23 cellular contexts compared by ENCODE assay signal in the genomic region with DNA sequence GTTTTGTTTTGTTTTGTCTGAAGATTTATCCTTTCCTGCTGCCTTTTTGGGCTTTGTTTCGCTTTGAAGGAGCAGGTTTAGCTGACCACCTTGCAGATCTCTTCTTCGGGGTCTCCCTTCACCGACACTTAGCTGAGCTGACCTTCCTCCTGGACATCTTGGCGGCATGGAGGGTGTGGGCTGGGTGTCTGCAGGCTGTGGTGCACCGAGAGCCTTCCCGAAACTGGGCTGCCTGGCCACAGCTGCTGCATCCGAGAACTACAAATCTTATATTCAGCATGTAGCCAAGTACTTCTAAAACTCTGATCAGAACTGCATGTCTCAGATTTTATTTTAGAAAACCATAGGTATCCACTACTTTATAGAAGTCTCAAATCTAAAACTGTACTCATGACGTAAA.
DNase-seq lines count a peak whose midpoint lies in the region; ATAC-seq and TF ChIP-seq lines count a peak whose summit lies in the region.
"Had no signal": no experiment of that assay in that cellular context is flagged by ENCODE, and none has a peak within 500 bp of the region (broad histone marks: within the 10 kb centered on the region; RNA-seq: fewer than 3 reads in every experiment).

No MANE protein-coding gene starts in this region.

- intact Hi-C loops in HCT116 (cut with micrococcal nuclease), result no loop called here
- intact Hi-C loops in mammary epithelial cell (cut with micrococcal nuclease), result no loop called here
- intact Hi-C loops in testis (cut with DNase I; ENCODE audit: low total_unique reads), result no loop called here

- TF ChIP-seq RAD21 in HCT116 (IDR thresholded peaks at IDR 0.05; ENCODE audit: low read depth), result no peak

- H3K4me1 ChIP-seq in HCT116 (ENCODE audit: control insufficient read depth in 1 of 2, insufficient read depth in 2 of 2, low read length in 2 of 2) (peaks cover 63 to 73% of the 10 kb centered on the region in 2 experiments), mammary epithelial cell (ENCODE audit: insufficient read depth, low read length) (peaks cover 39% of the 10 kb centered on the region), testis (peaks cover 8% of the 10 kb centered on the region)

- H3K27ac Mint-ChIP-seq in mesothelial cell of epicardium (peak overlapping the region; percentile 63), immature natural killer cell (no peak overlapping the region)
- H3K27ac Mint-ChIP-seq: activated CD8-positive, alpha-beta T cell treated with anti-CD3 and anti-CD28 coated beads, Interleukin-2, amount 10 ng/mL, durations not matched to agents 7 days and 5 days; activated naive CD4-positive, alpha-beta T cell treated with anti-CD3 and anti-CD28 coated beads, Interleukin-2, amount 50 U/mL, for 24 hours had no signal

- dilution Hi-C loops in mammary epithelial cell (cut with HindIII; ENCODE audit: low sequenced_read_pairs), result no loop called here

- no peak overlapping the region for H3K9ac ChIP-seq in HCT116 (ENCODE audit: low read length)
- no peak overlapping the region for H3K9ac ChIP-seq in mammary epithelial cell (ENCODE audit: insufficient read depth, low read length)

- H3K9me3 ChIP-seq in HCT116 (ENCODE audit: control insufficient read depth in 1 of 2, insufficient read depth in 1 of 2, low read depth in 1 of 2, low read length in 2 of 2), result 0 out of 4 replicates have a peak, but pooled peaks cover under 1 to 4% of the 10 kb centered on the region in 2 experiments
- H3K9me3 ChIP-seq in mammary epithelial cell (replicated peaks; ENCODE audit: insufficient read depth, low read length), result no peaks in the 10 kb centered on the region
- no peaks in the 10 kb centered on the region for H3K9me3 ChIP-seq in testis
- H3K9me3 ChIP-seq: prostate gland had no signal

- CTCF ChIA-PET in HCT116 (lab: Charles Lee), result no interaction called here
- CTCF ChIA-PET in mammary epithelial cell (lab: Charles Lee; ENCODE audit: low non-redundant PET), result no interaction called here
- CTCF ChIA-PET in GM10248 (lab: Yijun Ruan, JAX), result no interaction called here

- peaks cover 9% of the 10 kb centered on the region for H3K36me3 Mint-ChIP-seq in mesothelial cell of epicardium
- no peaks in the 10 kb centered on the region for H3K36me3 Mint-ChIP-seq in immature natural killer cell

- H3K27ac ChIP-seq in HCT116 (ENCODE audit: low read depth, low read length) (peak overlapping the region; percentile 78), mammary epithelial cell (ENCODE audit: insufficient read depth, low read depth, low read length) (peak overlapping the region; percentile 13), testis (peak overlapping the region in 1 of 2 donors; percentile 62)
- H3K27ac ChIP-seq: brain microvascular endothelial cell, prostate gland, WERI-Rb-1 had no signal

- H3K36me3 ChIP-seq in HCT116 (ENCODE audit: control insufficient read depth in 1 of 2, insufficient read depth in 2 of 2, low read length in 2 of 2), result no peaks in the 10 kb centered on the region
- H3K36me3 ChIP-seq in mammary epithelial cell (ENCODE audit: insufficient read depth, low read length), result no peaks in the 10 kb centered on the region
- H3K36me3 ChIP-seq in testis (ENCODE audit: low read depth, missing control alignments), result no peaks in the 10 kb centered on the region
- no peaks in the 10 kb centered on the region for H3K36me3 ChIP-seq in H7 (replicated peaks; ENCODE audit: control insufficient read depth, insufficient read depth, low read length)
- H3K36me3 ChIP-seq: brain microvascular endothelial cell, prostate gland, WERI-Rb-1 had no signal

- H3K79me2 ChIP-seq in HCT116 (ENCODE audit: insufficient read depth, low read length), result peaks cover 28% of the 10 kb centered on the region
- H3K79me2 ChIP-seq in mammary epithelial cell (ENCODE audit: insufficient read depth, low read length), result peaks cover 84% of the 10 kb centered on the region

- H3K27me3 Mint-ChIP-seq in mesothelial cell of epicardium (ENCODE audit: low read depth), result no peaks in the 10 kb centered on the region
- peaks cover 2 to 3% (median 2%) of the 10 kb centered on the region in 3 donors for H3K27me3 Mint-ChIP-seq in immature natural killer cell (ENCODE audit: low read depth in 3 of 3)
- H3K27me3 Mint-ChIP-seq: activated naive CD4-positive, alpha-beta T cell treated with anti-CD3 and anti-CD28 coated beads, Interleukin-2, amount 50 U/mL, for 24 hours; naive thymus-derived CD8-positive, alpha-beta T cell had no signal

- no peaks in the 10 kb centered on the region for H4K20me1 ChIP-seq in HCT116 (ENCODE audit: insufficient read depth)
- H4K20me1 ChIP-seq in mammary epithelial cell (ENCODE audit: insufficient read depth, low read length), result no peaks in the 10 kb centered on the region

- TF ChIP-seq POLR2A in HCT116 (IDR thresholded peaks at IDR 0.05; ENCODE audit: borderline replicate concordance, extremely low read depth, insufficient read depth, insufficient read length), result no peak
- no peak for TF ChIP-seq POLR2A in testis (IDR thresholded peaks at IDR 0.05)

- H3K9me2 ChIP-seq in HCT116 (ENCODE audit: insufficient read depth), result no peaks in the 10 kb centered on the region

- H3K4me2 ChIP-seq in HCT116 (ENCODE audit: low read length), result no peak overlapping the region
- peak overlapping the region; percentile 63 for H3K4me2 ChIP-seq in mammary epithelial cell (ENCODE audit: insufficient read depth, low read depth, low read length)

- no peaks in the 10 kb centered on the region for H3K27me3 ChIP-seq in HCT116 (ENCODE audit: insufficient read depth, low read length)
- H3K27me3 ChIP-seq in mammary epithelial cell (ENCODE audit: insufficient read depth, low read length), result no peaks in the 10 kb centered on the region
- H3K27me3 ChIP-seq in testis, result no peaks in the 10 kb centered on the region
- H3K27me3 ChIP-seq in H7 (ENCODE audit: control insufficient read depth, insufficient read depth, low read length), result no peaks in the 10 kb centered on the region
- H3K27me3 ChIP-seq: brain microvascular endothelial cell had no signal

- BruUV-seq in HCT116 (replicated peaks; lab: Mats Ljungman, UMichigan) (no TSS peak), mammary epithelial cell (replicated peaks; lab: Mats Ljungman, UMichigan) (no TSS peak)

- POLR2A ChIA-PET in HCT116 (lab: Charles Lee), result no interaction called here
- POLR2A ChIA-PET in GM10248 (lab: Yijun Ruan, JAX), result no interaction called here

- DNase-seq in HCT116 (ENCODE audit: low read depth, low spot score) (no peak), mammary epithelial cell (no peak), mesothelial cell of epicardium (ENCODE audit: low spot score in 2 of 2, unreplicated experiment in 2 of 2) (no peak), testis (no peak), immature natural killer cell (no peak), SHP77 (lab: John Stamatoyannopoulos, UW) (no peak), GM10248 (ENCODE audit: extremely low spot score) (no peak), H7 (no peak)
- DNase-seq: activated CD8-positive, alpha-beta T cell treated with anti-CD3 and anti-CD28 coated beads, Interleukin-2, amount 10 ng/mL, durations not matched to agents 7 days and 5 days; activated T-cell treated with anti-CD3 and anti-CD28 coated beads, Interleukin-2, amount 50 U/mL, for 4 hours; brain microvascular endothelial cell; COR-L47; KG1; naive thymus-derived CD8-positive, alpha-beta T cell; NCI-H1092; NCI-H2107; NCI-H524 treated with DMSO at 0.1 percent for 48 hours; SHP77 treated with DMSO at 0.1 percent for 48 hours; trophoblast cell; WERI-Rb-1 had no signal

- H3K4me3 Mint-ChIP-seq in mesothelial cell of epicardium, result no peak overlapping the region
- no peak overlapping the region for H3K4me3 Mint-ChIP-seq in immature natural killer cell
- H3K4me3 Mint-ChIP-seq: activated CD8-positive, alpha-beta T cell treated with anti-CD3 and anti-CD28 coated beads, Interleukin-2, amount 10 ng/mL, durations not matched to agents 7 days and 5 days; activated naive CD4-positive, alpha-beta T cell treated with anti-CD3 and anti-CD28 coated beads, Interleukin-2, amount 50 U/mL, for 24 hours; activated T-cell treated with anti-CD3 and anti-CD28 coated beads, Interleukin-2, amount 50 U/mL, for 4 hours; naive thymus-derived CD8-positive, alpha-beta T cell had no signal

- H3K4me3 ChIP-seq in HCT116 (replicated peaks in 1 of 2; ENCODE audit: low read depth in 1 of 2, low read length in 2 of 2), result no peak overlapping the region
- H3K4me3 ChIP-seq in mammary epithelial cell (replicated peaks in 1 of 3; ENCODE audit: insufficient read depth in 1 of 3, low read depth in 2 of 3, low read length in 3 of 3), result no peak overlapping the region
- peak overlapping the region; percentile 13 to 27 for H3K4me3 ChIP-seq in testis
- H3K4me3 ChIP-seq in H7 (ENCODE audit: insufficient read depth, low read depth, low read length), result no peak overlapping the region
- H3K4me3 ChIP-seq: lung, prostate gland had no signal

- ATAC-seq in HCT116, result no peak
- ATAC-seq: activated CD8-positive, alpha-beta T cell treated with anti-CD3 and anti-CD28 coated beads, Interleukin-2, amount 10 ng/mL, durations not matched to agents 7 days and 5 days; activated T-cell treated with anti-CD3 and anti-CD28 coated beads, Interleukin-2, amount 50 U/mL, for 4 hours; naive thymus-derived CD8-positive, alpha-beta T cell had no signal

- in situ Hi-C loops in mammary epithelial cell (cut with MboI; ENCODE audit: low sequenced_read_pairs in 2 of 2), result no loop called here

- H3K9me3 Mint-ChIP-seq in mesothelial cell of epicardium (peaks cover 7% of the 10 kb centered on the region), immature natural killer cell (no peaks in the 10 kb centered on the region)

- TF ChIP-seq CTCF in HCT116 (IDR thresholded peaks at IDR 0.05 in 2 of 3, conservative IDR thresholded peaks at IDR 0.05 in 1 of 3; ENCODE audit: borderline replicate concordance in 1 of 3, insufficient read depth in 1 of 3, low read depth in 2 of 3, low read length in 2 of 3), result no peak
- TF ChIP-seq CTCF in mammary epithelial cell (conservative IDR thresholded peaks at IDR 0.05 in 1 of 2, IDR thresholded peaks at IDR 0.05 in 1 of 2; ENCODE audit: extremely low read depth in 1 of 2, insufficient read depth in 1 of 2, low read depth in 1 of 2, low read length in 2 of 2), result no peak
- TF ChIP-seq CTCF in mesothelial cell of epicardium (IDR thresholded peaks at IDR 0.05; ENCODE audit: unreplicated experiment), result no peak
- no peak for TF ChIP-seq CTCF in testis (IDR thresholded peaks at IDR 0.05)
- no peak for TF ChIP-seq CTCF in GM10248 (IDR thresholded peaks at IDR 0.05; ENCODE audit: control extremely low read depth, extremely low read depth, low read depth, missing control alignments)

- WGBS in mammary epithelial cell (ENCODE audit: low coverage, missing lambda C conversion rate), result 76% methylated on average over 6 of the region's 8 CpGs
- 46 to 59% methylated on average over 8 of the region's 8 CpGs for WGBS in testis, 2 donors

- RAD21 ChIA-PET in HCT116 (lab: Charles Lee; ENCODE audit: low non-redundant PET in 1 of 2, low total read pairs in 2 of 2, uncharacterized antibody in 2 of 2, unreplicated experiment in 2 of 2), result no interaction called here

- no peak overlapping the region for H2AFZ ChIP-seq in HCT116 (ENCODE audit: low read depth, low read length, poor library complexity, severe bottlenecking)
- H2AFZ ChIP-seq in mammary epithelial cell (ENCODE audit: low read depth, low read length), result no peak overlapping the region

- H3K4me1 Mint-ChIP-seq in mesothelial cell of epicardium (peaks cover 63% of the 10 kb centered on the region), immature natural killer cell (no peaks in the 10 kb centered on the region)
- H3K4me1 Mint-ChIP-seq: activated naive CD4-positive, alpha-beta T cell treated with anti-CD3 and anti-CD28 coated beads, Interleukin-2, amount 50 U/mL, for 24 hours; naive thymus-derived CD8-positive, alpha-beta T cell had no signal

Comparison
In these comparisons a context has a peak if more than half of its experiments do, and no peak if none do; other contexts are left out.
1. H3K4me3 ChIP-seq: peak in testis (2 of 2); none in HCT116 (0 of 2), mammary epithelial cell (0 of 3) and H7 (single experiment).